8 cellular contexts compared by ENCODE assay signal in genomic region chr19:40424637-40425449, GRCh38. TPM values are rescaled to one million over a fixed set of nuclear protein-coding genes. Genes with fewer than 3 reads are reported as not detected.
DNase-seq lines count a peak whose midpoint lies in the region; ATAC-seq, FAIRE-seq and TF ChIP-seq lines count a peak whose summit lies in the region.

No MANE protein-coding gene starts in this region.

- H4K20me1 ChIP-seq in endothelial cell of umbilical vein (replicated peaks; ENCODE audit: control insufficient read depth, extremely low read depth, insufficient read depth, low read length): no peaks in the 10 kb centered on the region

- CTCF ChIA-PET in endothelial cell of umbilical vein (lab: Charles Lee): interaction anchor here (0.6 to 2.8 kb wide), 3 partner anchors 18 to 119 kb away, joined by 3 to 11 read pairs (median 4); no protein-coding TSS in a partner anchor
- CTCF ChIA-PET in naive thymus-derived CD4-positive, alpha-beta T cell (lab: Charles Lee): interaction anchor here (0.6 to 1.4 kb wide), 3 partner anchors 19 to 1668 kb away, joined by 4 read pairs; partner anchors contain the start of gene SERTAD3

- H3K9me3 ChIP-seq in SJSA1 (replicated peaks) (no peaks in the 10 kb centered on the region), endothelial cell of umbilical vein (replicated peaks; ENCODE audit: control insufficient read depth, insufficient read depth, low read length) (no peaks in the 10 kb centered on the region)
- no peaks in the 10 kb centered on the region for H3K9me3 ChIP-seq in naive thymus-derived CD4-positive, alpha-beta T cell (ENCODE audit: control insufficient read depth in 2 of 3, low read length in 3 of 3)

- DNase-seq in NOMO-1 treated with DMSO at 0.1 percent for 48 hours (lab: John Stamatoyannopoulos, UW; ENCODE audit: unreplicated experiment) (peak; percentile 18), NOMO-1 (lab: John Stamatoyannopoulos, UW; ENCODE audit: unreplicated experiment in 2 of 2) (no peak), SJSA1 (ENCODE audit: low read depth in 1 of 2, low spot score in 2 of 2) (peak in 1 of 2 experiments; percentile 44), endothelial cell of umbilical vein (ENCODE audit: low read depth, low spot score) (peak; percentile 32), GF-D8 (lab: John Stamatoyannopoulos, UW) (no peak)
- peak in 1 of 9 donors; percentile 19 for DNase-seq in naive thymus-derived CD4-positive, alpha-beta T cell

- peak overlapping the region; percentile 96 for H3K4me2 ChIP-seq in endothelial cell of umbilical vein (ENCODE audit: insufficient read depth, low read length)

- H3K27me3 ChIP-seq in SJSA1 (replicated peaks) (no peaks in the 10 kb centered on the region), endothelial cell of umbilical vein (ENCODE audit: control insufficient read depth in 2 of 2, insufficient read depth in 2 of 2, low read length in 2 of 2) (no peaks in the 10 kb centered on the region)
- no peaks in the 10 kb centered on the region for H3K27me3 ChIP-seq in naive thymus-derived CD4-positive, alpha-beta T cell (ENCODE audit: control insufficient read depth in 2 of 2, insufficient read depth in 2 of 2, low read length in 2 of 2)

- POLR2A ChIA-PET in endothelial cell of umbilical vein (lab: Charles Lee): interaction anchor here (1.3 kb wide), 2 partner anchors 8 to 18 kb away, joined by 4 read pairs; no protein-coding TSS in a partner anchor
- POLR2A ChIA-PET in naive thymus-derived CD4-positive, alpha-beta T cell (lab: Charles Lee): interaction anchor here (0.6 to 7.3 kb wide), 6 partner anchors 8 to 149 kb away, joined by 3 to 60 read pairs (median 4); partner anchors contain the start of genes BLVRB, SERTAD3 and SPTBN4

- peaks cover 12 to 40% (median 26%) of the 10 kb centered on the region in 7 donors for H3K4me1 Mint-ChIP-seq in naive thymus-derived CD4-positive, alpha-beta T cell

- H3K4me3 ChIP-seq in SJSA1: peak overlapping the region; percentile 66
- peak overlapping the region; percentile 80 to 95 (median 93) for H3K4me3 ChIP-seq in endothelial cell of umbilical vein (replicated peaks in 1 of 3; ENCODE audit: insufficient read depth in 1 of 3, low read depth in 1 of 3, low read length in 3 of 3)
- peak overlapping the region; percentile 77 for H3K4me3 ChIP-seq in naive thymus-derived CD4-positive, alpha-beta T cell (ENCODE audit: low read length)

- dilution Hi-C loops in endothelial cell of umbilical vein (cut with MboI; ENCODE audit: extremely low pct_ligation_motif_present, low sequenced_read_pairs): no loop called here

- TSS peak; percentile 51 for BruUV-seq in endothelial cell of umbilical vein (replicated peaks; lab: Mats Ljungman, UMichigan)

- H3K27me3 Mint-ChIP-seq in naive thymus-derived CD4-positive, alpha-beta T cell: peaks cover 0 to 2% (median 0%) of the 10 kb centered on the region in 5 donors

- H3K27ac ChIP-seq in SJSA1 (peak overlapping the region; percentile 88), endothelial cell of umbilical vein (ENCODE audit: insufficient read depth, low read depth, low read length) (peak overlapping the region; percentile 95)
- H3K27ac ChIP-seq in naive thymus-derived CD4-positive, alpha-beta T cell (ENCODE audit: low read depth, low read length): peak overlapping the region; percentile 87

- H3K9me3 Mint-ChIP-seq in naive thymus-derived CD4-positive, alpha-beta T cell: peaks cover 0 to 3% (median 0%) of the 10 kb centered on the region in 11 donors

- H3K4me3 Mint-ChIP-seq in naive thymus-derived CD4-positive, alpha-beta T cell: peak overlapping the region; percentile 90 to 99 (median 96)

- TF ChIP-seq CTCF in endothelial cell of umbilical vein (IDR thresholded peaks at IDR 0.05; ENCODE audit: extremely low read depth in 1 of 2, insufficient read depth in 1 of 2, low read depth in 1 of 2, low read length in 2 of 2): no peak

- TF ChIP-seq POLR2A in endothelial cell of umbilical vein (IDR thresholded peaks at IDR 0.05; ENCODE audit: low read depth, low read length): peak; percentile 31

- peak overlapping the region; percentile 93 for H3K9ac ChIP-seq in endothelial cell of umbilical vein (replicated peaks; ENCODE audit: extremely low read depth, insufficient read depth, low read length)

- no peak for ATAC-seq in naive thymus-derived CD4-positive, alpha-beta T cell
- ATAC-seq in HG03139 (IDR thresholded peaks at IDR 0.05; ENCODE audit: unreplicated experiment): no peak
- no peak for ATAC-seq in GM19467 (IDR thresholded peaks at IDR 0.05; ENCODE audit: unreplicated experiment)

- H3K79me2 ChIP-seq in endothelial cell of umbilical vein (ENCODE audit: control insufficient read depth, insufficient read depth, low read length): peaks cover 30% of the 10 kb centered on the region

- peaks cover 0 to 7% (median 4%) of the 10 kb centered on the region in 5 donors for H3K36me3 Mint-ChIP-seq in naive thymus-derived CD4-positive, alpha-beta T cell

- H3K4me1 ChIP-seq in SJSA1 (replicated peaks) (peaks cover 10% of the 10 kb centered on the region), endothelial cell of umbilical vein (ENCODE audit: control insufficient read depth, extremely low read depth, insufficient read depth, low read length) (peaks cover 19% of the 10 kb centered on the region)
- peaks cover 15 to 18% of the 10 kb centered on the region in 2 donors for H3K4me1 ChIP-seq in naive thymus-derived CD4-positive, alpha-beta T cell (ENCODE audit: control insufficient read depth in 2 of 2, insufficient read depth in 2 of 2, low read length in 2 of 2)

- intact Hi-C loops in endothelial cell of umbilical vein (cut with micrococcal nuclease): loop anchor here (1.0 to 5.0 kb wide), 4 partner anchors 8 to 593 kb away; partner anchors contain the start of genes C19orf47, DYRK1B and PLD3
- intact Hi-C loops in naive thymus-derived CD4-positive, alpha-beta T cell (cut with micrococcal nuclease): loop anchor here (1.0 to 10.0 kb wide), 11 partner anchors 8 to 1080 kb away; partner anchors contain the start of genes AKT2 (in 1 of the 2), BLVRB (in 1 of the 2), COQ8B (in 1 of the 2) and EGLN2 (in 1 of the 2)

- H2AFZ ChIP-seq in endothelial cell of umbilical vein (ENCODE audit: low read depth, low read length): no peak overlapping the region

- peaks cover 22% of the 10 kb centered on the region for H3K36me3 ChIP-seq in SJSA1
- peaks cover 8 to 9% of the 10 kb centered on the region in 2 experiments for H3K36me3 ChIP-seq in endothelial cell of umbilical vein (ENCODE audit: control insufficient read depth in 2 of 2, extremely low read depth in 1 of 2, insufficient read depth in 2 of 2, low read length in 2 of 2)
- peaks cover 0 to 17% (median 7%) of the 10 kb centered on the region in 3 experiments for H3K36me3 ChIP-seq in naive thymus-derived CD4-positive, alpha-beta T cell (ENCODE audit: control insufficient read depth in 2 of 3, insufficient read depth in 3 of 3, low read length in 3 of 3)

- FAIRE-seq in endothelial cell of umbilical vein (lab: Jason Lieb, UNC): peak; percentile 76

- no peaks in the 10 kb centered on the region for H3K9me1 ChIP-seq in endothelial cell of umbilical vein (replicated peaks; ENCODE audit: control insufficient read depth, extremely low read depth, insufficient read depth, low read length)

- peak overlapping the region; percentile 92 to 100 (median 98) for H3K27ac Mint-ChIP-seq in naive thymus-derived CD4-positive, alpha-beta T cell

RNA-seq across cellular contexts. Expression of gene SERTAD1, which starts 0.9 kb away (rescaled TPM):
- 25.7 and 38.1 TPM in 2 replicates for total RNA-seq in SJSA1 (2014; rRNA removed; shearing (Covaris generic))
- 8.8 and 10.0 TPM in 2 replicates for total RNA-seq in endothelial cell of umbilical vein
- 15.3 and 16.9 TPM in 2 replicates for polyA plus RNA-seq in endothelial cell of umbilical vein
- 10.6 and 12.1 TPM in 2 replicates for polyA plus RNA-seq in endothelial cell of umbilical vein (2011; cell fraction: cytosol; rRNA removed)
- polyA plus RNA-seq in endothelial cell of umbilical vein (2011; cell fraction: nucleus; rRNA removed): 6.6 and 8.6 TPM in 2 replicates
- polyA plus RNA-seq in endothelial cell of umbilical vein (2012): 11.6 and 11.8 TPM in 2 replicates
- polyA minus RNA-seq in endothelial cell of umbilical vein: 3.6 and 4.4 TPM in 2 replicates
- polyA minus RNA-seq in endothelial cell of umbilical vein (2011; cell fraction: cytosol; rRNA and poly(A)+ RNA removed): 5.2 TPM
- 2.4 and 3.7 TPM in 2 replicates for polyA minus RNA-seq in endothelial cell of umbilical vein (2011; cell fraction: nucleus; rRNA and poly(A)+ RNA removed)
- 10 to 100 TPM in 4 of 5 experiments, 1 to 10 TPM in 1; 8.1 to 30.9 (median 13.5) TPM for total RNA-seq in naive thymus-derived CD4-positive, alpha-beta T cell
- polyA plus RNA-seq in naive thymus-derived CD4-positive, alpha-beta T cell: 1 to 10 TPM; 3.3 to 6.9 TPM

RNA-seq across cellular contexts. Expression of gene PRX, which starts 11.7 kb away (rescaled TPM):
- total RNA-seq in SJSA1 (2014; rRNA removed; shearing (Covaris generic)): 0.88 and 2.4 TPM in 2 replicates
- 1.3 and 1.7 TPM in 2 replicates for total RNA-seq in endothelial cell of umbilical vein
- polyA plus RNA-seq in endothelial cell of umbilical vein: 0.43 and 0.80 TPM in 2 replicates
- 0.92 and 1.2 TPM in 2 replicates for polyA plus RNA-seq in endothelial cell of umbilical vein (2011; cell fraction: cytosol; rRNA removed)
- 1.1 and 1.3 TPM in 2 replicates for polyA plus RNA-seq in endothelial cell of umbilical vein (2011; cell fraction: nucleus; rRNA removed)
- polyA plus RNA-seq in endothelial cell of umbilical vein (2012): 0.75 and 1.7 TPM in 2 replicates
- 0.36 and 0.53 TPM in 2 replicates for polyA minus RNA-seq in endothelial cell of umbilical vein
- 0.20 TPM for polyA minus RNA-seq in endothelial cell of umbilical vein (2011; cell fraction: cytosol; rRNA and poly(A)+ RNA removed)
- polyA minus RNA-seq in endothelial cell of umbilical vein (2011; cell fraction: nucleus; rRNA and poly(A)+ RNA removed): 0.29 and 0.34 TPM in 2 replicates
- 1 to 10 TPM in 4 of 5 experiments, under 1 TPM in 1; 0.85 to 4.0 (median 2.6) TPM for total RNA-seq in naive thymus-derived CD4-positive, alpha-beta T cell
- under 1 TPM; 0.14 to 0.60 TPM for polyA plus RNA-seq in naive thymus-derived CD4-positive, alpha-beta T cell

RNA-seq across cellular contexts. Expression of gene SERTAD3, which starts 19.3 kb away (rescaled TPM):
- total RNA-seq in SJSA1 (2014; rRNA removed; shearing (Covaris generic)): 16.1 and 16.3 TPM in 2 replicates
- total RNA-seq in endothelial cell of umbilical vein: 29.9 and 32.0 TPM in 2 replicates
- polyA plus RNA-seq in endothelial cell of umbilical vein: 13.3 and 17.7 TPM in 2 replicates
- 8.6 and 8.9 TPM in 2 replicates for polyA plus RNA-seq in endothelial cell of umbilical vein (2011; cell fraction: cytosol; rRNA removed)
- 6.5 and 8.4 TPM in 2 replicates for polyA plus RNA-seq in endothelial cell of umbilical vein (2011; cell fraction: nucleus; rRNA removed)
- polyA plus RNA-seq in endothelial cell of umbilical vein (2012): 15.3 and 16.0 TPM in 2 replicates
- polyA minus RNA-seq in endothelial cell of umbilical vein: 21.9 and 25.6 TPM in 2 replicates
- 15.1 TPM for polyA minus RNA-seq in endothelial cell of umbilical vein (2011; cell fraction: cytosol; rRNA and poly(A)+ RNA removed)
- 5.7 and 6.0 TPM in 2 replicates for polyA minus RNA-seq in endothelial cell of umbilical vein (2011; cell fraction: nucleus; rRNA and poly(A)+ RNA removed)
- 10 to 100 TPM; 15.2 to 44.1 (median 17.8) TPM for total RNA-seq in naive thymus-derived CD4-positive, alpha-beta T cell
- 1 to 10 TPM; 2.7 to 4.4 TPM for polyA plus RNA-seq in naive thymus-derived CD4-positive, alpha-beta T cell

RNA-seq across cellular contexts. Expression of gene HIPK4, which starts 34.9 kb away (rescaled TPM):
- total RNA-seq in SJSA1 (2014; rRNA removed; shearing (Covaris generic)): 0.08 TPM in 1 of 2 replicates, not detected in the other
- total RNA-seq in endothelial cell of umbilical vein: not detected in 2 replicates
- polyA plus RNA-seq in endothelial cell of umbilical vein: 0.12 and 0.19 TPM in 2 replicates
- 0.05 and 0.10 TPM in 2 replicates for polyA plus RNA-seq in endothelial cell of umbilical vein (2011; cell fraction: cytosol; rRNA removed)
- polyA plus RNA-seq in endothelial cell of umbilical vein (2011; cell fraction: nucleus; rRNA removed): 0.08 and 0.09 TPM in 2 replicates
- polyA plus RNA-seq in endothelial cell of umbilical vein (2012): not detected in 2 replicates
- polyA minus RNA-seq in endothelial cell of umbilical vein: 0.06 TPM in 1 of 2 replicates, not detected in the other
- not detected for polyA minus RNA-seq in endothelial cell of umbilical vein (2011; cell fraction: cytosol; rRNA and poly(A)+ RNA removed)
- polyA minus RNA-seq in endothelial cell of umbilical vein (2011; cell fraction: nucleus; rRNA and poly(A)+ RNA removed): 0.14 TPM in 1 of 2 replicates, not detected in the other
- under 1 TPM in 2 of 5 experiments, not detected in 3; 0.12 to 0.24 TPM for total RNA-seq in naive thymus-derived CD4-positive, alpha-beta T cell
- polyA plus RNA-seq in naive thymus-derived CD4-positive, alpha-beta T cell: not detected

RNA-seq across cellular contexts. Expression of gene BLVRB, which starts 40.7 kb away (rescaled TPM):
- total RNA-seq in SJSA1 (2014; rRNA removed; shearing (Covaris generic)): 106 and 116 TPM in 2 replicates
- 30.8 and 35.8 TPM in 2 replicates for total RNA-seq in endothelial cell of umbilical vein
- polyA plus RNA-seq in endothelial cell of umbilical vein: 113 and 175 TPM in 2 replicates
- 58.0 and 66.5 TPM in 2 replicates for polyA plus RNA-seq in endothelial cell of umbilical vein (2011; cell fraction: cytosol; rRNA removed)
- polyA plus RNA-seq in endothelial cell of umbilical vein (2011; cell fraction: nucleus; rRNA removed): 19.0 and 26.5 TPM in 2 replicates
- polyA plus RNA-seq in endothelial cell of umbilical vein (2012): 51.8 and 82.9 TPM in 2 replicates
- 35.6 and 40.8 TPM in 2 replicates for polyA minus RNA-seq in endothelial cell of umbilical vein
- polyA minus RNA-seq in endothelial cell of umbilical vein (2011; cell fraction: cytosol; rRNA and poly(A)+ RNA removed): 107 TPM
- 9.9 and 14.9 TPM in 2 replicates for polyA minus RNA-seq in endothelial cell of umbilical vein (2011; cell fraction: nucleus; rRNA and poly(A)+ RNA removed)
- 10 to 100 TPM; 11.0 to 42.2 (median 13.3) TPM for total RNA-seq in naive thymus-derived CD4-positive, alpha-beta T cell
- 10 to 100 TPM; 27.6 TPM for polyA plus RNA-seq in naive thymus-derived CD4-positive, alpha-beta T cell

Comparison
In these comparisons a context has a peak if more than half of its experiments do, and no peak if none do; other contexts are left out.
1. DNase-seq: peak in NOMO-1 treated with DMSO at 0.1 percent for 48 hours (single experiment) and endothelial cell of umbilical vein (single experiment); none in NOMO-1 (0 of 2) and GF-D8 (single experiment).
2. Peak in every context shown above with its lines, with median percentiles within 50 percentile points of each other: H3K27ac ChIP-seq and H3K4me3 ChIP-seq.